In genomic region chr11:79150320-79150719, GRCh38 we compare ENCODE assay signal across 21 cellular contexts.
DNase-seq lines count a peak whose midpoint lies in the region; ATAC-seq and TF ChIP-seq lines count a peak whose summit lies in the region.
"Had no signal": no experiment of that assay in that cellular context is flagged by ENCODE, and none has a peak within 500 bp of the region (broad histone marks: within the 10 kb centered on the region; RNA-seq: fewer than 3 reads in every experiment).

No MANE protein-coding gene starts in this region.

- H3K27ac ChIP-seq in DND-41 (ENCODE audit: low read length) (peak overlapping the region; percentile 19; the same call in 1 of the 2 replicates), lower lobe of right lung (no peak overlapping the region)
- H3K27ac ChIP-seq: A549, RWPE1, SJCRH30 had no signal

- no peak overlapping the region for H3K4me3 ChIP-seq in DND-41 (ENCODE audit: low read depth in 1 of 2, low read length in 2 of 2)
- H3K4me3 ChIP-seq in lower lobe of right lung = no peak overlapping the region
- H3K4me3 ChIP-seq: A549, SJCRH30 had no signal

- H4K20me1 ChIP-seq in DND-41 (ENCODE audit: insufficient read depth, low read length) = no peaks in the 10 kb centered on the region

- POLR2A ChIA-PET in T-cell (lab: Charles Lee) = no interaction called here

- H3K9me3 Mint-ChIP-seq in T-cell = peaks cover 0 to 2% (median 0%) of the 10 kb centered on the region in 3 donors
- H3K9me3 Mint-ChIP-seq: HFFc6, IgD-negative memory B cell had no signal

- H3K9ac ChIP-seq in DND-41 (ENCODE audit: low read depth, low read length) = no peak overlapping the region

- H3K4me1 ChIP-seq in DND-41 (ENCODE audit: insufficient read depth, low read length) (peaks cover 18% of the 10 kb centered on the region), lower lobe of right lung (no peaks in the 10 kb centered on the region)
- H3K4me1 ChIP-seq: A549, SJCRH30 had no signal

- H3K9me3 ChIP-seq in DND-41 (ENCODE audit: insufficient read depth, low read length, severe bottlenecking) = no peaks in the 10 kb centered on the region
- no peaks in the 10 kb centered on the region for H3K9me3 ChIP-seq in lower lobe of right lung
- H3K9me3 ChIP-seq: A549, SJCRH30 had no signal

- no peak overlapping the region for H3K4me2 ChIP-seq in DND-41 (ENCODE audit: insufficient read depth, low read length)
- H3K4me2 ChIP-seq: A549 had no signal

- no peak for TF ChIP-seq CTCF in DND-41 (IDR thresholded peaks at IDR 0.05; ENCODE audit: borderline replicate concordance, extremely low read depth, low read length, poor library complexity, severe bottlenecking)
- no peak for TF ChIP-seq CTCF in lower lobe of right lung (IDR thresholded peaks at IDR 0.05)

- CTCF ChIA-PET in T-cell (lab: Charles Lee) = no interaction called here

- DNase-seq in DND-41 = peak; percentile 49
- DNase-seq in MV-4-11 (lab: John Stamatoyannopoulos, UW) = peak; percentile 95
- peak; percentile 35 for DNase-seq in SKM-1 (lab: John Stamatoyannopoulos, UW; ENCODE audit: unreplicated experiment)
- no peak for DNase-seq in lower lobe of right lung
- no peak for DNase-seq in Right ventricle myocardium inferior (ENCODE audit: missing footprints)
- DNase-seq in T-cell = no peak
- DNase-seq: COR-L47, DMS153, NCI-H1048, NCI-H1694, NCI-H2227 treated with DMSO at 0.1 percent for 48 hours, NCI-H524, OCI-M1 had no signal

- intact Hi-C loops in lower lobe of right lung (cut with DNase I) (no loop called here), Right ventricle myocardium inferior (cut with DNase I) (no loop called here)

- no peaks in the 10 kb centered on the region for H3K27me3 Mint-ChIP-seq in T-cell
- H3K27me3 Mint-ChIP-seq: IgD-negative memory B cell had no signal

- H2AFZ ChIP-seq in DND-41 (ENCODE audit: low read depth, low read length) = no peak overlapping the region

- no peaks in the 10 kb centered on the region for H3K27me3 ChIP-seq in DND-41 (ENCODE audit: insufficient read depth, low read length, poor library complexity)
- no peaks in the 10 kb centered on the region for H3K27me3 ChIP-seq in lower lobe of right lung (ENCODE audit: low read depth)
- H3K27me3 ChIP-seq: SJCRH30 had no signal

- no peak overlapping the region for H3K4me3 Mint-ChIP-seq in T-cell
- H3K4me3 Mint-ChIP-seq: CD14-positive monocyte, HFFc6, IgD-negative memory B cell had no signal

- no peaks in the 10 kb centered on the region for H3K36me3 Mint-ChIP-seq in T-cell
- H3K36me3 Mint-ChIP-seq: CD14-positive monocyte, IgD-negative memory B cell had no signal

- H3K4me1 Mint-ChIP-seq in T-cell = no peaks in the 10 kb centered on the region
- H3K4me1 Mint-ChIP-seq: CD14-positive monocyte, IgD-negative memory B cell had no signal

- H3K79me2 ChIP-seq in DND-41 (ENCODE audit: insufficient read depth, low read length) = no peaks in the 10 kb centered on the region

- ATAC-seq in DND-41 (ENCODE audit: insufficient read depth, low read depth) (peak; percentile 90), lower lobe of right lung (peak; percentile 61 to 74), Right ventricle myocardium inferior (no peak), T-cell (replicated peaks in 1 of 4) (no peak), HG02981 (IDR thresholded peaks at IDR 0.05; ENCODE audit: unreplicated experiment) (no peak), GM21786 (IDR thresholded peaks at IDR 0.05; ENCODE audit: unreplicated experiment) (no peak)
- ATAC-seq: A549 had no signal

- no peak overlapping the region for H3K27ac Mint-ChIP-seq in T-cell
- H3K27ac Mint-ChIP-seq: CD14-positive monocyte, HFFc6, IgD-negative memory B cell had no signal

- H3K36me3 ChIP-seq in DND-41 (ENCODE audit: insufficient read depth, low read length) (no peaks in the 10 kb centered on the region), lower lobe of right lung (no peaks in the 10 kb centered on the region)
- H3K36me3 ChIP-seq: SJCRH30 had no signal

Comparison
In these comparisons a context has a peak if more than half of its experiments do, and no peak if none do; other contexts are left out.
1. ATAC-seq: peak in DND-41 (single experiment) and lower lobe of right lung (2 of 2); none in Right ventricle myocardium inferior (single experiment), T-cell (0 of 4), HG02981 (single experiment) and GM21786 (single experiment).
2. DNase-seq: peak in DND-41 (single experiment), MV-4-11 (single experiment) and SKM-1 (single experiment); none in lower lobe of right lung (single experiment), Right ventricle myocardium inferior (single experiment) and T-cell (0 of 34).